In genomic region chr4:132865922-132866321, GRCh38 we compare ENCODE assay signal across 26 cellular contexts.
"Had no signal": no experiment of that assay in that cellular context is flagged by ENCODE, and none has a peak within 500 bp of the region (broad histone marks: within the 10 kb centered on the region; RNA-seq: fewer than 3 reads in every experiment).

No MANE protein-coding gene starts in this region.

- H3K27ac Mint-ChIP-seq: dendritic cell treated with granulocyte-macrophage colony-stimulating factor and Interleukin-4, amounts not matched to agents 40 ng/mL and 50 ng/mL, for 4 days; effector memory CD8-positive, alpha-beta T cell; endodermal cell; memory B cell; naive B cell; naive thymus-derived CD8-positive, alpha-beta T cell had no signal

- H3K9me3 ChIP-seq: colonic mucosa, esophagus squamous epithelium, gastrocnemius medialis, left ventricle myocardium inferior, lower lobe of right lung had no signal

- H3K4me3 ChIP-seq: colonic mucosa, esophagus squamous epithelium, gastrocnemius medialis, heart right ventricle, left ventricle myocardium inferior, lower lobe of right lung had no signal

- H3K27me3 Mint-ChIP-seq: dendritic cell treated with granulocyte-macrophage colony-stimulating factor and Interleukin-4, amounts not matched to agents 40 ng/mL and 50 ng/mL, for 4 days; effector memory CD8-positive, alpha-beta T cell; memory B cell; naive B cell; naive thymus-derived CD8-positive, alpha-beta T cell had no signal

- H3K9me3 Mint-ChIP-seq: endodermal cell, memory B cell had no signal

- H3K27me3 ChIP-seq: colonic mucosa, esophagus squamous epithelium, gastrocnemius medialis, heart right ventricle had no signal

- H3K4me1 ChIP-seq: colonic mucosa, esophagus squamous epithelium, gastrocnemius medialis, heart right ventricle, left ventricle myocardium inferior, lower lobe of right lung had no signal

- H3K4me3 Mint-ChIP-seq: dendritic cell treated with granulocyte-macrophage colony-stimulating factor and Interleukin-4, amounts not matched to agents 40 ng/mL and 50 ng/mL, for 4 days; effector memory CD8-positive, alpha-beta T cell; endodermal cell; memory B cell; naive B cell; naive thymus-derived CD8-positive, alpha-beta T cell had no signal

- H3K36me3 ChIP-seq: colonic mucosa, esophagus squamous epithelium, gastrocnemius medialis, heart right ventricle, left ventricle myocardium inferior, lower lobe of right lung had no signal

- DNase-seq: colonic mucosa; cortex of kidney; effector CD8-positive, alpha-beta T cell; effector memory CD8-positive, alpha-beta T cell; erythroblast; esophagus squamous epithelium; foreskin fibroblast; foreskin melanocyte; gastrocnemius medialis; glutamatergic neuron; heart right ventricle; kidney glomerular epithelial cell; left colon; left ventricle myocardium inferior; lower lobe of right lung; mesendoderm; naive B cell; naive thymus-derived CD8-positive, alpha-beta T cell had no signal

- H3K27ac ChIP-seq: colonic mucosa, esophagus squamous epithelium, gastrocnemius medialis, heart right ventricle, left ventricle myocardium inferior, lower lobe of right lung had no signal

- ATAC-seq: effector memory CD8-positive, alpha-beta T cell; esophagus mucosa; gastrocnemius medialis; heart right ventricle; left colon; left lobe of liver; lower lobe of right lung; naive thymus-derived CD8-positive, alpha-beta T cell had no signal

- FAIRE-seq: endometrium, islet of Langerhans, kidney had no signal

- H3K4me1 Mint-ChIP-seq: memory B cell; naive B cell; naive thymus-derived CD8-positive, alpha-beta T cell had no signal

- H3K36me3 Mint-ChIP-seq: memory B cell; naive B cell; naive thymus-derived CD8-positive, alpha-beta T cell had no signal
